Comparison of ENCODE assay signal across 16 cellular contexts in genomic region chr4:159197260-159197884, GRCh38.
DNase-seq lines count a peak whose midpoint lies in the region; ATAC-seq, FAIRE-seq and TF ChIP-seq lines count a peak whose summit lies in the region.
"Had no signal": no experiment of that assay in that cellular context is flagged by ENCODE, and none has a peak within 500 bp of the region (broad histone marks: within the 10 kb centered on the region; RNA-seq: fewer than 3 reads in every experiment).

No MANE protein-coding gene starts in this region.

- no peak overlapping the region for H3K4ac ChIP-seq in IMR-90 (ENCODE audit: low read depth, low read length)
- peak overlapping the region; percentile 1 for H3K4ac ChIP-seq in H1 (replicated peaks; ENCODE audit: insufficient read length, low read depth, low read length)

- DNase-seq in IMR-90 (no peak), H1 (ENCODE audit: low read depth in 1 of 2, low spot score in 2 of 2) (no peak), stromal cell of bone marrow (ENCODE audit: low read depth) (peak; percentile 14), NCI-H2171 (lab: John Stamatoyannopoulos, UW) (no peak)
- DNase-seq: activated CD4-positive, alpha-beta T cell treated with anti-CD3 and anti-CD28 coated beads for 4 hours; body of pancreas; Calu3; islet precursor cell; OCI-M1; SJCRH30; stimulated activated CD4-positive, alpha-beta T cell treated with anti-CD3 and anti-CD28 coated beads, Interleukin-2, amount 100 ng/mL, for 48 hours; T-helper 9 cell had no signal

- H3K18ac ChIP-seq in IMR-90 (ENCODE audit: low read depth, low read length) = no peak overlapping the region
- 0 out of 2 replicates have a peak overlapping the region, but pooled peaks have one; percentile 33 for H3K18ac ChIP-seq in H1 (ENCODE audit: extremely low read depth, low read length)

- no peak overlapping the region for H2BK20ac ChIP-seq in IMR-90 (ENCODE audit: low read depth, low read length)
- no peak overlapping the region for H2BK20ac ChIP-seq in H1 (ENCODE audit: low read length)

- H3K9ac ChIP-seq in IMR-90 (ENCODE audit: low read depth, low read length) = no peak overlapping the region
- H3K9ac ChIP-seq in H1 (replicated peaks in 1 of 4; ENCODE audit: extremely low read depth in 1 of 4, low read depth in 3 of 4, low read length in 3 of 4) = peak overlapping the region in 1 of 4 experiments; percentile 8; a peak in 1 of 7 replicates
- peak overlapping the region; percentile 14; the same call in 1 of the 2 replicates for H3K9ac ChIP-seq in iPS-20b (ENCODE audit: low read depth, low read length)

- H3K14ac ChIP-seq in IMR-90 (replicated peaks; ENCODE audit: low read depth, low read length) (no peak overlapping the region), H1 (ENCODE audit: insufficient read length) (no peak overlapping the region)

- H3K4me2 ChIP-seq in IMR-90 (ENCODE audit: low read depth, low read length) (peak overlapping the region; percentile 60; the same call in 1 of the 2 replicates), H1 (ENCODE audit: insufficient read depth in 1 of 2, low read depth in 2 of 2, low read length in 2 of 2) (peak overlapping the region in 1 of 2 experiments; percentile 33; a peak in 1 of 4 replicates)

- H3K9me1 ChIP-seq in IMR-90 (ENCODE audit: insufficient read depth, low read length) = no peaks in the 10 kb centered on the region; the same call in 1 of the 2 replicates

- no peaks in the 10 kb centered on the region for H3K27me3 ChIP-seq in IMR-90 (ENCODE audit: control insufficient read depth, insufficient read depth, low read length)
- no peaks in the 10 kb centered on the region for H3K27me3 ChIP-seq in H1 (replicated peaks in 1 of 4; ENCODE audit: control insufficient read depth in 3 of 4, extremely low read depth in 1 of 4, insufficient read depth in 3 of 4, low read length in 3 of 4)
- H3K27me3 ChIP-seq in iPS-20b (ENCODE audit: insufficient read depth, low read length) = no peaks in the 10 kb centered on the region
- H3K27me3 ChIP-seq: body of pancreas, neutrophil, SJCRH30 had no signal

- no peaks in the 10 kb centered on the region; the same call in 1 of the 2 replicates for H3K23me2 ChIP-seq in H1 (ENCODE audit: low read depth, low read length)

- dilution Hi-C loops in IMR-90 (cut with HindIII; ENCODE audit: low sequenced_read_pairs, unreplicated experiment) = no loop called here

- no peak for TF ChIP-seq RAD21 in IMR-90 (IDR thresholded peaks at IDR 0.05; ENCODE audit: low read length)
- no peak for TF ChIP-seq RAD21 in H1 (IDR thresholded peaks at IDR 0.05 in 1 of 2, conservative IDR thresholded peaks at IDR 0.05 in 1 of 2; ENCODE audit: low read depth in 2 of 2, low read length in 2 of 2)

- no peak overlapping the region for H2BK120ac ChIP-seq in IMR-90 (ENCODE audit: low read depth, low read length)
- no peak overlapping the region for H2BK120ac ChIP-seq in H1 (replicated peaks; ENCODE audit: low read depth, low read length)

- H2BK15ac ChIP-seq in IMR-90 (ENCODE audit: low read depth, low read length) = no peak overlapping the region
- no peak overlapping the region for H2BK15ac ChIP-seq in H1 (ENCODE audit: low read length)

- H3K79me1 ChIP-seq in IMR-90 (ENCODE audit: low read depth in 1 of 2, low read length in 2 of 2) = peaks cover 8% of the 10 kb centered on the region in 2 experiments; a peak in 2 of 4 replicates
- no peaks in the 10 kb centered on the region; the same call in 1 of the 2 replicates for H3K79me1 ChIP-seq in H1 (ENCODE audit: low read depth, low read length)

- no peak overlapping the region for H2BK5ac ChIP-seq in IMR-90 (ENCODE audit: low read depth, low read length, poor library complexity, severe bottlenecking)
- H2BK5ac ChIP-seq in H1 (ENCODE audit: low read depth, low read length) = no peak overlapping the region

- H3K27ac ChIP-seq in IMR-90 (ENCODE audit: insufficient read depth, low read length) (no peak overlapping the region), H1 (ENCODE audit: low read depth, low read length) (no peak overlapping the region), iPS-20b (ENCODE audit: low read length) (no peak overlapping the region)
- H3K27ac ChIP-seq: body of pancreas, neutrophil, SJCRH30 had no signal

- H3K9me3 ChIP-seq in IMR-90 (ENCODE audit: control insufficient read depth, insufficient read depth, low read length) (no peaks in the 10 kb centered on the region), H1 (ENCODE audit: insufficient read depth in 2 of 2, low read depth in 1 of 2, low read length in 1 of 2) (no peaks in the 10 kb centered on the region), iPS-20b (ENCODE audit: insufficient read depth, low read depth, low read length) (no peaks in the 10 kb centered on the region)
- H3K9me3 ChIP-seq: body of pancreas, neutrophil, SJCRH30 had no signal

- H4K8ac ChIP-seq in IMR-90 (ENCODE audit: low read depth in 2 of 2, low read length in 2 of 2) = no peak overlapping the region
- no peak overlapping the region for H4K8ac ChIP-seq in H1 (ENCODE audit: extremely low read depth, insufficient read depth, low read length)

- no peak for TF ChIP-seq POLR2A in IMR-90 (IDR thresholded peaks at IDR 0.05; ENCODE audit: low read depth, low read length)
- no peak for TF ChIP-seq POLR2A in H1 (IDR thresholded peaks at IDR 0.05; ENCODE audit: control extremely low read depth in 1 of 2, low read depth in 2 of 2, low read length in 2 of 2)

- intact Hi-C loops in IMR-90 (cut with micrococcal nuclease) = no loop called here

- H2AK5ac ChIP-seq in IMR-90 (ENCODE audit: low read depth, low read length) (no peak overlapping the region), H1 (ENCODE audit: low read depth, low read length) (no peak overlapping the region)

- H3K4me3 ChIP-seq in IMR-90 (ENCODE audit: insufficient read depth, low read depth, low read length) = no peak overlapping the region
- no peak overlapping the region for H3K4me3 ChIP-seq in H1 (ENCODE audit: extremely low read depth in 1 of 4, insufficient read depth in 2 of 4, low read depth in 3 of 4, low read length in 4 of 4)
- H3K4me3 ChIP-seq in iPS-20b (ENCODE audit: low read length) = no peak overlapping the region
- H3K4me3 ChIP-seq: body of pancreas, SJCRH30 had no signal

- no peak overlapping the region for H2AK9ac ChIP-seq in IMR-90 (replicated peaks; ENCODE audit: low read depth, low read length, poor library complexity)

- no peak for TF ChIP-seq CTCF in IMR-90 (conservative IDR thresholded peaks at IDR 0.05; ENCODE audit: low read depth, low read length)
- no peak for TF ChIP-seq CTCF in H1 (IDR thresholded peaks at IDR 0.05; ENCODE audit: control extremely low read depth in 1 of 3, insufficient read depth in 1 of 3, low read depth in 1 of 3, low read length in 3 of 3)

- no peaks in the 10 kb centered on the region for H4K20me1 ChIP-seq in IMR-90 (ENCODE audit: insufficient read depth, low read length)
- no peaks in the 10 kb centered on the region for H4K20me1 ChIP-seq in H1 (replicated peaks in 1 of 2; ENCODE audit: control insufficient read depth in 1 of 2, insufficient read depth in 2 of 2, low read length in 2 of 2)

- H3K23ac ChIP-seq in IMR-90 (ENCODE audit: low read depth, low read length) = peak overlapping the region; percentile 51; the same call in 1 of the 2 replicates
- H3K23ac ChIP-seq in H1 (ENCODE audit: insufficient read length) = no peak overlapping the region

- peaks cover 0 to 2% of the 10 kb centered on the region in 2 experiments; a peak in 2 of 4 replicates for H3K79me2 ChIP-seq in H1 (ENCODE audit: control insufficient read depth in 1 of 2, insufficient read depth in 2 of 2, low read length in 2 of 2)

- H2AFZ ChIP-seq in IMR-90 (replicated peaks; ENCODE audit: low read length, poor library complexity) (no peak overlapping the region), H1 (ENCODE audit: low read length) (no peak overlapping the region)

- POLR2A ChIA-PET in IMR-90 (lab: Charles Lee; ENCODE audit: unreplicated experiment) (no interaction called here), H1 (lab: Charles Lee; ENCODE audit: partially characterized antibody) (interaction anchor here (0.7 kb wide), 1 partner anchor 1002 kb away, joined by 3 read pairs; no protein-coding TSS in a partner anchor)

- TF ChIP-seq EP300 in H1 (IDR thresholded peaks at IDR 0.05; ENCODE audit: borderline replicate concordance in 1 of 2, low read depth in 2 of 2, low read length in 2 of 2) = no peak

- H3K56ac ChIP-seq in IMR-90 (ENCODE audit: extremely low read depth, insufficient read depth, low read length) (no peak overlapping the region), H1 (replicated peaks; ENCODE audit: insufficient read length, low read depth, low read length) (no peak overlapping the region)

- no peaks in the 10 kb centered on the region for H3K4me1 ChIP-seq in IMR-90 (ENCODE audit: control insufficient read depth, insufficient read depth, low read length)
- H3K4me1 ChIP-seq in H1 (replicated peaks in 1 of 4; ENCODE audit: control insufficient read depth in 3 of 4, insufficient read depth in 4 of 4, low read length in 3 of 4) = peaks cover 2 to 7% (median 6%) of the 10 kb centered on the region in 4 experiments; a peak in 6 of 7 replicates
- H3K4me1 ChIP-seq in iPS-20b (ENCODE audit: insufficient read depth, low read length) = peaks cover 4% of the 10 kb centered on the region; the same call in 1 of the 2 replicates
- H3K4me1 ChIP-seq: SJCRH30 had no signal

- no TSS peak for BruUV-seq in IMR-90 (replicated peaks; lab: Mats Ljungman, UMichigan)

- no peaks in the 10 kb centered on the region for H3K36me3 ChIP-seq in IMR-90 (ENCODE audit: control insufficient read depth, insufficient read depth, low read length)
- no peaks in the 10 kb centered on the region for H3K36me3 ChIP-seq in H1 (ENCODE audit: control insufficient read depth in 2 of 4, insufficient read depth in 4 of 4, low read length in 3 of 4)
- H3K36me3 ChIP-seq in iPS-20b (ENCODE audit: insufficient read depth, low read depth, low read length) = no peaks in the 10 kb centered on the region
- H3K36me3 ChIP-seq: SJCRH30 had no signal

- ATAC-seq in IMR-90 (ENCODE audit: low read depth) = no peak
- no peak for ATAC-seq in HG03045 (IDR thresholded peaks at IDR 0.05; ENCODE audit: unreplicated experiment)
- no peak for ATAC-seq in HG03342 (IDR thresholded peaks at IDR 0.05; ENCODE audit: unreplicated experiment)
- ATAC-seq: body of pancreas had no signal

- no CpG with 5 or more reads among the region's 4 CpGs for WGBS in IMR-90 (ENCODE audit: extremely low coverage in 2 of 2, insufficient read length in 1 of 2), 2 experiments
- WGBS in H1 (ENCODE audit: extremely low coverage in 1 of 2, insufficient coverage in 1 of 2, insufficient read length in 1 of 2, insufficient replicate concordance in 2 of 2, low coverage in 1 of 2, low lambda C conversion rate in 2 of 2, missing lambda C conversion rate in 1 of 2), 2 experiments = 70% methylated on average over 4 of the region's 4 CpGs; no CpG with 5 or more reads in 1 of the 2 experiments

- in situ Hi-C loops in IMR-90 (cut with MboI; ENCODE audit: low sequenced_read_pairs) = loop anchor here (25.0 kb wide), 1 partner anchor 935 kb away; no protein-coding TSS in a partner anchor

- CTCF ChIA-PET in IMR-90 (lab: Yijun Ruan, JAX) (interaction anchor here (0.7 kb wide), 1 partner anchor 16 kb away, joined by 3 read pairs; no protein-coding TSS in a partner anchor), H1 (lab: Charles Lee; ENCODE audit: partially characterized antibody) (interaction anchor here (1.5 to 1.6 kb wide), 2 partner anchors 93 to 305 kb away, joined by 3 read pairs; no protein-coding TSS in a partner anchor)

- peak; percentile 50 for FAIRE-seq in H1 (lab: Jason Lieb, UNC)

- H4K91ac ChIP-seq in IMR-90 (ENCODE audit: insufficient read depth, low read depth, low read length) (no peak overlapping the region), H1 (replicated peaks; ENCODE audit: insufficient read length, low read length) (no peak overlapping the region)

- H2BK12ac ChIP-seq in H1 (ENCODE audit: low read depth, low read length) = no peak overlapping the region

- H4K5ac ChIP-seq in IMR-90 (ENCODE audit: low read depth, low read length) (no peak overlapping the region), H1 (ENCODE audit: insufficient read length, low read depth, low read length) (no peak overlapping the region)
